Comparison of ENCODE assay signal across 14 cellular contexts in the genomic region with DNA sequence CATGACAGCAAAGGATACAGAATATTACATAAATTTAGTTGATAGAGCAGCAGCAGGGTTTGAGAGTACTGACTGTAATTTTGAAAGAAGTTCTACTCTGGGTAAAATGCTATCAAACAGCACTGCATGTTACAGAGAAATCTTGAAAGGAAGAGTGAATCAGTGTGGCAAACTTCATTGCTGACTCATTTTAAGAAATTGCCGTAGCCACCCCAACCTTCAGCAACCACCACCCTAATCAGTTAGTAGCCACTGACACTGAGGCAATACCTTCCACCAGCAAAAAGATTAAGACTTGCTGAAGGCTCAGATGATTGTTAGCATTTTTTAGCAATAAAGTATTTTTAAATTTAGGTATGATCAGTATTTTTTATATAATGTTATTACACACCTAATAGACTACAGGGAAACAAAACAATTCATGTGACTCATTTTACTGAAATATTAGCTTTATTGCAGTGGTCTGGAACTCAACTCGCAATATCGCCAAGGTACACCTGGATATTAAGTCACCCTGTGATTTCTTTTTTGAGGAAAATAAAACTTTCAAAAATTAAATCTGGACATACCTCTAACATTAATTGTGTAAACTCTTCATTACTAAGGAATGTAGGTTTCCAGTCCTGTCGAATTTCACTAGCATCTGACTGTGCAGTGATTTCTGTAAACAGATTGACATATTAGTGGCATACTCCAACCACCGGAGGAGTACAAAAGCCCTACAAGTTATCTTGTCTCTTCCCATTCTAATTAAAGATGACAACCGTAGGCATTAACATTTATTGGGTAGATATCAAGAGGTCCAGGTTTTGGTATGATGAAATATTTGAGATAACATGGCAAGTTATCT.
A peak's percentile ranks its signal among the peaks of the same experiment; 100 is the strongest.
DNase-seq lines count a peak whose midpoint lies in the region; ATAC-seq, FAIRE-seq and TF ChIP-seq lines count a peak whose summit lies in the region.
"Had no signal": no experiment of that assay in that cellular context is flagged by ENCODE, and none has a peak within 500 bp of the region (broad histone marks: within the 10 kb centered on the region; RNA-seq: fewer than 3 reads in every experiment).

No MANE protein-coding gene starts in this region.

- no peak for ATAC-seq in GM21381 (IDR thresholded peaks at IDR 0.05; ENCODE audit: unreplicated experiment)
- ATAC-seq in GM18498 (IDR thresholded peaks at IDR 0.05; ENCODE audit: unreplicated experiment), result no peak
- ATAC-seq: left colon had no signal

- H3K27ac ChIP-seq in endothelial cell of umbilical vein (ENCODE audit: insufficient read depth, low read depth, low read length), result no peak overlapping the region
- peak overlapping the region; percentile 6 for H3K27ac ChIP-seq in smooth muscle cell (ENCODE audit: low read depth)
- H3K27ac ChIP-seq in right atrium auricular region, result no peak overlapping the region

- dilution Hi-C loops in endothelial cell of umbilical vein (cut with MboI; ENCODE audit: extremely low pct_ligation_motif_present, low sequenced_read_pairs), result no loop called here

- no peak for TF ChIP-seq CTCF in endothelial cell of umbilical vein (IDR thresholded peaks at IDR 0.05; ENCODE audit: extremely low read depth in 1 of 2, insufficient read depth in 1 of 2, low read depth in 1 of 2, low read length in 2 of 2)
- TF ChIP-seq CTCF in smooth muscle cell (IDR thresholded peaks at IDR 0.05; ENCODE audit: borderline replicate concordance, insufficient read depth, poor library complexity, severe bottlenecking), result no peak
- no peak for TF ChIP-seq CTCF in right atrium auricular region (IDR thresholded peaks at IDR 0.05)

- H3K36me3 Mint-ChIP-seq in activated naive CD4-positive, alpha-beta T cell treated with anti-CD3 and anti-CD28 coated beads for 36 hours (ENCODE audit: low read depth), result peaks cover 27% of the 10 kb centered on the region

- no peaks in the 10 kb centered on the region for H3K27me3 ChIP-seq in endothelial cell of umbilical vein (ENCODE audit: control insufficient read depth in 2 of 2, insufficient read depth in 2 of 2, low read length in 2 of 2)
- H3K27me3 ChIP-seq in smooth muscle cell (ENCODE audit: low read depth), result no peaks in the 10 kb centered on the region
- H3K27me3 ChIP-seq in right atrium auricular region, result no peaks in the 10 kb centered on the region

- H3K36me3 ChIP-seq in endothelial cell of umbilical vein (ENCODE audit: control insufficient read depth in 2 of 2, extremely low read depth in 1 of 2, insufficient read depth in 2 of 2, low read length in 2 of 2) (peaks cover 2 to 3% of the 10 kb centered on the region in 2 experiments), smooth muscle cell (ENCODE audit: low read depth) (peaks cover 16% of the 10 kb centered on the region), right atrium auricular region (peaks cover 27% of the 10 kb centered on the region)

- no peaks in the 10 kb centered on the region for H3K9me3 Mint-ChIP-seq in activated naive CD4-positive, alpha-beta T cell treated with anti-CD3 and anti-CD28 coated beads for 36 hours

- H3K9ac ChIP-seq in endothelial cell of umbilical vein (replicated peaks; ENCODE audit: extremely low read depth, insufficient read depth, low read length) (no peak overlapping the region), smooth muscle cell (ENCODE audit: low read depth) (no peak overlapping the region)

- FAIRE-seq in endothelial cell of umbilical vein (lab: Jason Lieb, UNC), result peak; percentile 46

- BruUV-seq in endothelial cell of umbilical vein (replicated peaks; lab: Mats Ljungman, UMichigan), result no TSS peak

- H3K4me2 ChIP-seq in endothelial cell of umbilical vein (ENCODE audit: insufficient read depth, low read length) (no peak overlapping the region), smooth muscle cell (no peak overlapping the region)

- H3K27ac Mint-ChIP-seq in activated naive CD4-positive, alpha-beta T cell treated with anti-CD3 and anti-CD28 coated beads for 36 hours, result no peak overlapping the region
- H3K27ac Mint-ChIP-seq: B cell, nephron had no signal

- H2AFZ ChIP-seq in endothelial cell of umbilical vein (ENCODE audit: low read depth, low read length) (no peak overlapping the region), smooth muscle cell (ENCODE audit: low read depth) (no peak overlapping the region)

- H3K79me2 ChIP-seq in endothelial cell of umbilical vein (ENCODE audit: control insufficient read depth, insufficient read depth, low read length) (no peaks in the 10 kb centered on the region), smooth muscle cell (ENCODE audit: low read depth) (no peaks in the 10 kb centered on the region)

- H3K4me3 ChIP-seq in endothelial cell of umbilical vein (replicated peaks in 1 of 3; ENCODE audit: insufficient read depth in 1 of 3, low read depth in 1 of 3, low read length in 3 of 3), result no peak overlapping the region
- H3K4me3 ChIP-seq in smooth muscle cell, result no peak overlapping the region
- no peak overlapping the region for H3K4me3 ChIP-seq in right atrium auricular region

- 82% methylated on average over 6 of the region's 6 CpGs for WGBS in smooth muscle cell (ENCODE audit: low lambda C conversion rate)

- H3K4me1 ChIP-seq in endothelial cell of umbilical vein (ENCODE audit: control insufficient read depth, extremely low read depth, insufficient read depth, low read length) (peaks cover 4% of the 10 kb centered on the region), smooth muscle cell (ENCODE audit: low read depth) (no peaks in the 10 kb centered on the region), right atrium auricular region (no peaks in the 10 kb centered on the region)

- intact Hi-C loops in activated naive CD4-positive, alpha-beta T cell treated with anti-CD3 and anti-CD28 coated beads for 36 hours (cut with micrococcal nuclease), result no loop called here
- intact Hi-C loops in endothelial cell of umbilical vein (cut with micrococcal nuclease), result no loop called here

- H4K20me1 ChIP-seq in endothelial cell of umbilical vein (replicated peaks; ENCODE audit: control insufficient read depth, extremely low read depth, insufficient read depth, low read length), result no peaks in the 10 kb centered on the region
- no peaks in the 10 kb centered on the region for H4K20me1 ChIP-seq in smooth muscle cell (ENCODE audit: low read depth)

- peaks cover 7% of the 10 kb centered on the region for H3K4me1 Mint-ChIP-seq in activated naive CD4-positive, alpha-beta T cell treated with anti-CD3 and anti-CD28 coated beads for 36 hours (ENCODE audit: low read depth)
- H3K4me1 Mint-ChIP-seq: B cell, nephron had no signal

- DNase-seq in activated naive CD4-positive, alpha-beta T cell treated with anti-CD3 and anti-CD28 coated beads for 36 hours, result peak; percentile 12
- DNase-seq in activated naive CD4-positive, alpha-beta T cell treated with Interleukin-2 at 50 U/mL for 16 hours, result no peak
- DNase-seq in RPMI7951 (ENCODE audit: low read depth), result peak; percentile 68
- DNase-seq in endothelial cell of umbilical vein (ENCODE audit: low read depth, low spot score), result peak; percentile 29
- no peak for DNase-seq in smooth muscle cell (lab: John Stamatoyannopoulos, UW; ENCODE audit: unreplicated experiment)
- DNase-seq in right atrium auricular region (ENCODE audit: low spot score), result no peak
- DNase-seq: activated T-cell treated with anti-CD3 and anti-CD28 coated beads, Interleukin-2, amount 50 U/mL, for 48 hours; left colon; MM.1S; NCI-H446 had no signal

- no peak for TF ChIP-seq POLR2A in endothelial cell of umbilical vein (IDR thresholded peaks at IDR 0.05; ENCODE audit: low read depth, low read length)

- CTCF ChIA-PET in activated naive CD4-positive, alpha-beta T cell treated with anti-CD3 and anti-CD28 coated beads for 36 hours (lab: Charles Lee), result no interaction called here
- CTCF ChIA-PET in endothelial cell of umbilical vein (lab: Charles Lee), result interaction anchor here (1.1 kb wide), 1 partner anchor 28 kb away, joined by 3 read pairs; no protein-coding TSS in a partner anchor

- no peaks in the 10 kb centered on the region for H3K9me1 ChIP-seq in endothelial cell of umbilical vein (replicated peaks; ENCODE audit: control insufficient read depth, extremely low read depth, insufficient read depth, low read length)

- H3F3A ChIP-seq in smooth muscle cell (ENCODE audit: low read depth), result no peaks in the 10 kb centered on the region

- H3K9me3 ChIP-seq in endothelial cell of umbilical vein (replicated peaks; ENCODE audit: control insufficient read depth, insufficient read depth, low read length) (peaks cover 3% of the 10 kb centered on the region), smooth muscle cell (replicated peaks; ENCODE audit: low read depth) (no peaks in the 10 kb centered on the region), right atrium auricular region (peaks cover 0 to 7% of the 10 kb centered on the region in 2 donors)

- no peaks in the 10 kb centered on the region for H3K27me3 Mint-ChIP-seq in activated naive CD4-positive, alpha-beta T cell treated with anti-CD3 and anti-CD28 coated beads for 36 hours (ENCODE audit: low read depth)
- H3K27me3 Mint-ChIP-seq: B cell had no signal

- no peak overlapping the region for H3K4me3 Mint-ChIP-seq in activated naive CD4-positive, alpha-beta T cell treated with anti-CD3 and anti-CD28 coated beads for 36 hours
- H3K4me3 Mint-ChIP-seq: B cell, nephron had no signal

- POLR2A ChIA-PET in endothelial cell of umbilical vein (lab: Charles Lee), result interaction anchor here (0.6 kb wide), 1 partner anchor 486 kb away, joined by 10 read pairs; no protein-coding TSS in a partner anchor

TF ChIP-seq in endothelial cell of umbilical vein, 7 proteins besides CTCF, POLR2A, EP300 and RAD21:
- TF ChIP-seq JUN (IDR thresholded peaks at IDR 0.05; ENCODE audit: borderline replicate concordance, insufficient read depth, insufficient read length, low read depth) (no peak), MYC (IDR thresholded peaks at IDR 0.05; ENCODE audit: low read depth, low read length) (no peak), FOS (IDR thresholded peaks at IDR 0.05; ENCODE audit: borderline replicate concordance, insufficient read depth, low read length) (peak; percentile 87)
TF ChIP-seq in endothelial cell of umbilical vein: peak in this region for 1.

Comparison
In these comparisons a context has a peak if more than half of its experiments do, and no peak if none do; other contexts are left out.
1. DNase-seq: peak in activated naive CD4-positive, alpha-beta T cell treated with anti-CD3 and anti-CD28 coated beads for 36 hours (single experiment), RPMI7951 (single experiment) and endothelial cell of umbilical vein (single experiment); none in activated naive CD4-positive, alpha-beta T cell treated with Interleukin-2 at 50 U/mL for 16 hours (single experiment), smooth muscle cell (single experiment) and right atrium auricular region (single experiment).